37 cellular contexts compared by ENCODE assay signal in genomic region chrX:131424895-131425294, GRCh38.
"Had no signal": no experiment of that assay in that cellular context is flagged by ENCODE, and none has a peak within 500 bp of the region (broad histone marks: within the 10 kb centered on the region; RNA-seq: fewer than 3 reads in every experiment).

No MANE protein-coding gene starts in this region.

- ATAC-seq: activated CD8-positive, alpha-beta T cell treated with anti-CD3 and anti-CD28 coated beads for 36 hours; activated naive CD4-positive, alpha-beta T cell treated with anti-CD3 and anti-CD28 coated beads, Interleukin-2, amount 50 U/mL, for 72 hours; activated T-cell treated with anti-CD3 and anti-CD28 coated beads, Interleukin-2, amount 50 U/mL, for 4 hours; activated T-cell treated with anti-CD3 and anti-CD28 coated beads, Interleukin-2, amount 50 U/mL, for 72 hours; activated T-helper 17 cell treated with anti-CD3 and anti-CD28 coated beads, Interleukin-2, amount 50 U/mL, for 72 hours had no signal

- DNase-seq: activated B cell treated with CpG ODN at 0.5 μM for 24 hours; activated CD4-positive, alpha-beta memory T cell treated with anti-CD3 and anti-CD28 coated beads for 36 hours; activated CD4-positive, alpha-beta T cell treated with anti-CD3 and anti-CD28 coated beads for 4 hours; activated CD4-positive, alpha-beta T cell treated with anti-CD3 and anti-CD28 coated beads, Interleukin-2, amount 10 ng/mL, durations not matched to agents 24 days and 14 days; activated CD4-positive, alpha-beta T cell treated with anti-CD3 and anti-CD28 coated beads, Interleukin-2, amount 50 U/mL, for 1 hour; activated CD4-positive, alpha-beta T cell treated with anti-CD3 and anti-CD28 coated beads, Interleukin-2, amount 50 U/mL, for 4 hours; activated CD4-positive, CD25-positive, alpha-beta regulatory T cell treated with anti-CD3 and anti-CD28 coated beads, Interleukin-2, amount 50 U/mL, for 72 hours; activated CD8-positive, alpha-beta memory T cell treated with anti-CD3 and anti-CD28 coated beads, Interleukin-2, amount 50 U/mL, for 4 hours; activated CD8-positive, alpha-beta T cell treated with anti-CD3 and anti-CD28 coated beads for 36 hours; activated effector memory CD4-positive, alpha-beta T cell treated with anti-CD3 and anti-CD28 coated beads, Interleukin-2, amount 50 U/mL, for 16 hours; activated gamma-delta T cell treated with Interleukin-2 at 50 U/mL for 16 hours; activated naive CD4-positive, alpha-beta T cell; activated naive CD4-positive, alpha-beta T cell treated with anti-CD3 and anti-CD28 coated beads for 36 hours; activated naive CD4-positive, alpha-beta T cell treated with anti-CD3 and anti-CD28 coated beads, Interleukin-2, amount 50 U/mL, for 16 hours; activated naive CD8-positive, alpha-beta T cell treated with anti-CD3 and anti-CD28 coated beads for 36 hours; activated T-cell treated with anti-CD3 and anti-CD28 coated beads for 4 hours; activated T-cell treated with anti-CD3 and anti-CD28 coated beads, Interleukin-2, amount 50 U/mL, for 1 hour; activated T-cell treated with anti-CD3 and anti-CD28 coated beads, Interleukin-2, amount 50 U/mL, for 4 hours; activated T-cell treated with anti-CD3 and anti-CD28 coated beads, Interleukin-2, amount 50 U/mL, for 72 hours; adrenal gland; amniotic stem cell; aorta; caudate nucleus; cerebellar nuclear complex; T-helper 2 cell; T-helper 9 cell had no signal

- H3K4me1 ChIP-seq: adrenal gland had no signal

- H3K4me1 Mint-ChIP-seq: activated B cell treated with CpG ODN at 0.5 μM for 24 hours; activated CD4-positive, alpha-beta T cell treated with anti-CD3 and anti-CD28 coated beads, Interleukin-2, amount 10 ng/mL, durations not matched to agents 24 days and 14 days; activated naive CD8-positive, alpha-beta T cell treated with anti-CD3 and anti-CD28 coated beads for 36 hours; activated T-helper 17 cell treated with anti-CD3 and anti-CD28 coated beads, Interleukin-2, amount 50 U/mL, for 72 hours; central memory CD8-positive, alpha-beta T cell had no signal

- H3K27ac Mint-ChIP-seq: activated B cell treated with CpG ODN at 0.5 μM for 24 hours; activated CD4-positive, alpha-beta memory T cell treated with anti-CD3 and anti-CD28 coated beads for 36 hours; activated CD4-positive, alpha-beta T cell treated with anti-CD3 and anti-CD28 coated beads, Interleukin-2, amount 10 ng/mL, durations not matched to agents 24 days and 14 days; activated CD8-positive, alpha-beta T cell treated with anti-CD3 and anti-CD28 coated beads for 36 hours; activated naive CD4-positive, alpha-beta T cell treated with anti-CD3 and anti-CD28 coated beads for 36 hours; activated naive CD4-positive, alpha-beta T cell treated with anti-CD3 and anti-CD28 coated beads, Interleukin-2, amount 50 U/mL, for 72 hours; activated naive CD8-positive, alpha-beta T cell treated with anti-CD3 and anti-CD28 coated beads for 36 hours; activated T-cell treated with anti-CD3 and anti-CD28 coated beads, Interleukin-2, amount 50 U/mL, for 72 hours; activated T-helper 1 cell treated with anti-CD3 and anti-CD28 coated beads, Interleukin-12 subunit alpha, Interleukin-12 subunit beta, Interleukin-2, Interleukin-4 antibody, amounts not matched to agents 30 ng/mL and 10 ng/mL and 1 ng/mL, durations not matched to agents 14 hours and 24 hours and 36 hours; activated T-helper 17 cell treated with anti-CD3 and anti-CD28 coated beads, Interleukin-2, amount 50 U/mL, for 72 hours; brain; T-helper 1 cell treated with Interleukin-12 subunit alpha and Interleukin-12 subunit beta and Interleukin-4 antibody, amounts not matched to agents 30 μg/mL and 1 μg/mL, for 36 hours; T-helper 2 cell treated with Interferon-gamma antibody and Interleukin-4, amounts not matched to agents 5 μg/mL and 100 μg/mL, for 36 hours had no signal

- H3K4me3 ChIP-seq: adrenal gland, cardiac muscle cell had no signal

- H3K9me3 ChIP-seq: adrenal gland had no signal

- H3K27me3 Mint-ChIP-seq: activated B cell treated with CpG ODN at 0.5 μM for 24 hours; activated CD4-positive, alpha-beta memory T cell treated with anti-CD3 and anti-CD28 coated beads for 36 hours; activated CD4-positive, alpha-beta T cell treated with anti-CD3 and anti-CD28 coated beads, Interleukin-2, amount 10 ng/mL, durations not matched to agents 24 days and 14 days; activated CD8-positive, alpha-beta T cell treated with anti-CD3 and anti-CD28 coated beads for 36 hours; activated T-helper 17 cell treated with anti-CD3 and anti-CD28 coated beads, Interleukin-2, amount 50 U/mL, for 72 hours; brain; central memory CD8-positive, alpha-beta T cell had no signal

- H3K4me3 Mint-ChIP-seq: activated B cell treated with CpG ODN at 0.5 μM for 24 hours; activated CD4-positive, alpha-beta memory T cell treated with anti-CD3 and anti-CD28 coated beads for 36 hours; activated CD4-positive, alpha-beta T cell treated with anti-CD3 and anti-CD28 coated beads, Interleukin-2, amount 10 ng/mL, durations not matched to agents 24 days and 14 days; activated CD8-positive, alpha-beta T cell treated with anti-CD3 and anti-CD28 coated beads for 36 hours; activated naive CD4-positive, alpha-beta T cell treated with anti-CD3 and anti-CD28 coated beads for 36 hours; activated naive CD8-positive, alpha-beta T cell treated with anti-CD3 and anti-CD28 coated beads for 36 hours; activated T-cell treated with anti-CD3 and anti-CD28 coated beads, Interleukin-2, amount 50 U/mL, for 4 hours; activated T-cell treated with anti-CD3 and anti-CD28 coated beads, Interleukin-2, amount 50 U/mL, for 72 hours; activated T-helper 1 cell treated with anti-CD3 and anti-CD28 coated beads, Interleukin-12 subunit alpha, Interleukin-12 subunit beta, Interleukin-2, Interleukin-4 antibody, amounts not matched to agents 30 ng/mL and 10 ng/mL and 1 ng/mL, durations not matched to agents 14 hours and 24 hours and 36 hours; activated T-helper 17 cell treated with anti-CD3 and anti-CD28 coated beads, Interleukin-2, amount 50 U/mL, for 72 hours; brain; central memory CD8-positive, alpha-beta T cell; T-helper 1 cell treated with Interleukin-12 subunit alpha and Interleukin-12 subunit beta and Interleukin-4 antibody, amounts not matched to agents 30 μg/mL and 1 μg/mL, for 36 hours; T-helper 2 cell treated with Interferon-gamma antibody and Interleukin-4, amounts not matched to agents 5 μg/mL and 100 μg/mL, for 36 hours had no signal

- H3K36me3 Mint-ChIP-seq: activated CD4-positive, alpha-beta memory T cell treated with anti-CD3 and anti-CD28 coated beads for 36 hours; activated naive CD4-positive, alpha-beta T cell treated with anti-CD3 and anti-CD28 coated beads, Interleukin-2, amount 50 U/mL, for 72 hours; activated naive CD8-positive, alpha-beta T cell treated with anti-CD3 and anti-CD28 coated beads for 36 hours; brain had no signal

- H3K27ac ChIP-seq: adrenal gland, cardiac muscle cell, VCaP had no signal

- FAIRE-seq: bronchial epithelial cell, TTC549 had no signal

- H3K9me3 Mint-ChIP-seq: activated B cell treated with CpG ODN at 0.5 μM for 24 hours; activated CD4-positive, alpha-beta T cell treated with anti-CD3 and anti-CD28 coated beads, Interleukin-2, amount 10 ng/mL, durations not matched to agents 24 days and 14 days; activated CD8-positive, alpha-beta T cell treated with anti-CD3 and anti-CD28 coated beads for 36 hours; activated naive CD4-positive, alpha-beta T cell treated with anti-CD3 and anti-CD28 coated beads for 36 hours; activated naive CD4-positive, alpha-beta T cell treated with anti-CD3 and anti-CD28 coated beads, Interleukin-2, amount 50 U/mL, for 72 hours; activated naive CD8-positive, alpha-beta T cell treated with anti-CD3 and anti-CD28 coated beads for 36 hours; activated T-cell treated with anti-CD3 and anti-CD28 coated beads, Interleukin-2, amount 50 U/mL, for 4 hours; activated T-cell treated with anti-CD3 and anti-CD28 coated beads, Interleukin-2, amount 50 U/mL, for 72 hours; activated T-helper 1 cell treated with anti-CD3 and anti-CD28 coated beads, Interleukin-12 subunit alpha, Interleukin-12 subunit beta, Interleukin-2, Interleukin-4 antibody, amounts not matched to agents 30 ng/mL and 10 ng/mL and 1 ng/mL, durations not matched to agents 14 hours and 24 hours and 36 hours; activated T-helper 17 cell treated with anti-CD3 and anti-CD28 coated beads, Interleukin-2, amount 50 U/mL, for 72 hours; T-helper 1 cell treated with Interleukin-12 subunit alpha and Interleukin-12 subunit beta and Interleukin-4 antibody, amounts not matched to agents 30 μg/mL and 1 μg/mL, for 36 hours; T-helper 2 cell treated with Interferon-gamma antibody and Interleukin-4, amounts not matched to agents 5 μg/mL and 100 μg/mL, for 36 hours had no signal

- H3K27me3 ChIP-seq: adrenal gland, cardiac muscle cell had no signal

- H3K36me3 ChIP-seq: adrenal gland, cardiac muscle cell had no signal
